Comparison of ENCODE assay signal across 8 cellular contexts in genomic region chr19:18291019-18291524, GRCh38. TPM values are rescaled to one million over a fixed set of nuclear protein-coding genes. Genes with fewer than 3 reads are reported as not detected.
A peak's percentile ranks its signal among the peaks of the same experiment; 100 is the strongest.
DNase-seq lines count a peak whose midpoint lies in the region; FAIRE-seq and TF ChIP-seq lines count a peak whose summit lies in the region.

No MANE protein-coding gene starts in this region.

- peak overlapping the region; percentile 97 for H3K18ac ChIP-seq in H1 (ENCODE audit: extremely low read depth, low read length)

- H3K27me3 ChIP-seq in H1 (replicated peaks in 1 of 4; ENCODE audit: control insufficient read depth in 3 of 4, extremely low read depth in 1 of 4, insufficient read depth in 3 of 4, low read length in 3 of 4) (peaks cover 0 to 6% (median 0%) of the 10 kb centered on the region in 4 experiments; a peak in 3 of 7 replicates), parathyroid adenoma (ENCODE audit: control insufficient read depth, insufficient read depth, low read length) (no peaks in the 10 kb centered on the region)

- H3K14ac ChIP-seq in H1 (ENCODE audit: insufficient read length): no peak overlapping the region

- H3K9ac ChIP-seq in H1 (replicated peaks in 1 of 4; ENCODE audit: extremely low read depth in 1 of 4, low read depth in 3 of 4, low read length in 3 of 4) (no peak overlapping the region; a peak in 2 of 7 replicates), parathyroid adenoma (no peak overlapping the region)

- H3K4me2 ChIP-seq in H1 (ENCODE audit: insufficient read depth in 1 of 2, low read depth in 2 of 2, low read length in 2 of 2): peak overlapping the region; percentile 75 to 84
- no peak overlapping the region for H3K4me2 ChIP-seq in parathyroid adenoma (ENCODE audit: low read length)

- H3K4ac ChIP-seq in H1 (replicated peaks; ENCODE audit: insufficient read length, low read depth, low read length): peak overlapping the region; percentile 94

- peak overlapping the region; percentile 95; the same call in 1 of the 2 replicates for H2BK15ac ChIP-seq in H1 (ENCODE audit: low read length)

- H4K8ac ChIP-seq in H1 (ENCODE audit: extremely low read depth, insufficient read depth, low read length): peak overlapping the region; percentile 22; the same call in 1 of the 2 replicates

- in situ Hi-C loops in KBM-7 (cut with MboI; ENCODE audit: low pct_unique_long_range_greater_than_20kb, low sequenced_read_pairs): no loop called here

- H3K4me1 ChIP-seq in H1 (replicated peaks in 1 of 4; ENCODE audit: control insufficient read depth in 3 of 4, insufficient read depth in 4 of 4, low read length in 3 of 4) (peaks cover 4 to 37% (median 28%) of the 10 kb centered on the region in 4 experiments), parathyroid adenoma (peaks cover 30% of the 10 kb centered on the region)

- peak overlapping the region; percentile 81; the same call in 1 of the 2 replicates for H3K27ac ChIP-seq in H1 (ENCODE audit: low read depth, low read length)
- H3K27ac ChIP-seq in parathyroid adenoma: peak overlapping the region; percentile 88

- H2AFZ ChIP-seq in H1 (ENCODE audit: low read length): no peak overlapping the region
- peak overlapping the region; percentile 98 for H2AFZ ChIP-seq in parathyroid adenoma

- TF ChIP-seq CTCF in H1 (IDR thresholded peaks at IDR 0.05; ENCODE audit: control extremely low read depth in 1 of 3, insufficient read depth in 1 of 3, low read depth in 1 of 3, low read length in 3 of 3) (no peak), parathyroid adenoma (IDR thresholded peaks at IDR 0.05) (no peak)

- H3K9me3 ChIP-seq in H1 (ENCODE audit: insufficient read depth in 2 of 2, low read depth in 1 of 2, low read length in 1 of 2) (no peaks in the 10 kb centered on the region), parathyroid adenoma (ENCODE audit: control insufficient read depth, low read length) (no peaks in the 10 kb centered on the region)

- H3K23ac ChIP-seq in H1 (ENCODE audit: insufficient read length): no peak overlapping the region

- no peak overlapping the region for H2BK20ac ChIP-seq in H1 (ENCODE audit: low read length)

- H2BK12ac ChIP-seq in H1 (ENCODE audit: low read depth, low read length): peak overlapping the region; percentile 75

- peaks cover 31% of the 10 kb centered on the region for H3K23me2 ChIP-seq in H1 (ENCODE audit: low read depth, low read length)

- H4K20me1 ChIP-seq in H1 (replicated peaks in 1 of 2; ENCODE audit: control insufficient read depth in 1 of 2, insufficient read depth in 2 of 2, low read length in 2 of 2): peaks cover 0 to 8% of the 10 kb centered on the region in 2 experiments

- WGBS in H1 (ENCODE audit: extremely low coverage in 1 of 2, insufficient coverage in 1 of 2, insufficient read length in 1 of 2, insufficient replicate concordance in 2 of 2, low coverage in 1 of 2, low lambda C conversion rate in 2 of 2, missing lambda C conversion rate in 1 of 2), 2 experiments: 39% methylated on average over 21 of the region's 21 CpGs; no CpG with 5 or more reads in 1 of the 2 experiments

- DNase-seq in GM12891 (ENCODE audit: insufficient read length, low spot score): no peak
- peak; percentile 37 for DNase-seq in KBM-7
- DNase-seq in H1 (ENCODE audit: low read depth in 1 of 2, low spot score in 2 of 2): no peak
- DNase-seq in GOT3 (lab: John Stamatoyannopoulos, UW): no peak
- DNase-seq in NCI-H1417 (lab: John Stamatoyannopoulos, UW): no peak
- DNase-seq in cerebellum (ENCODE audit: low spot score): no peak
- no peak for DNase-seq in NCI-H510A treated with DMSO at 0.1 percent for 48 hours (lab: John Stamatoyannopoulos, UW)

- POLR2A ChIA-PET in H1 (lab: Charles Lee; ENCODE audit: partially characterized antibody): interaction anchor here (1.0 to 6.2 kb wide), 9 partner anchors 10 to 135 kb away, joined by 3 to 237 read pairs (median 4); partner anchors contain the start of genes JUND and SSBP4

- TF ChIP-seq EP300 in H1 (IDR thresholded peaks at IDR 0.05; ENCODE audit: borderline replicate concordance in 1 of 2, low read depth in 2 of 2, low read length in 2 of 2): no peak

- peak; percentile 28 for FAIRE-seq in GM12891 (lab: Jason Lieb, UNC)
- no peak for FAIRE-seq in H1 (lab: Jason Lieb, UNC)

- H3K79me2 ChIP-seq in H1 (ENCODE audit: control insufficient read depth in 1 of 2, insufficient read depth in 2 of 2, low read length in 2 of 2) (no peaks in the 10 kb centered on the region), parathyroid adenoma (no peaks in the 10 kb centered on the region)

- peak overlapping the region; percentile 94; the same call in 1 of the 2 replicates for H2BK5ac ChIP-seq in H1 (ENCODE audit: low read depth, low read length)

- H3K79me1 ChIP-seq in H1 (ENCODE audit: low read depth, low read length): no peaks in the 10 kb centered on the region

- H3K36me3 ChIP-seq in H1 (ENCODE audit: control insufficient read depth in 2 of 4, insufficient read depth in 4 of 4, low read length in 3 of 4): no peaks in the 10 kb centered on the region; a peak in 1 of 8 replicates
- H3K36me3 ChIP-seq in parathyroid adenoma (ENCODE audit: control insufficient read depth, insufficient read depth, low read length): no peaks in the 10 kb centered on the region

- CTCF ChIA-PET in H1 (lab: Charles Lee; ENCODE audit: partially characterized antibody): interaction anchor here (0.8 to 1.6 kb wide), 2 partner anchors 12 to 35 kb away, joined by 4 read pairs; no protein-coding TSS in a partner anchor

- no peak for TF ChIP-seq POLR2A in GM12891 (IDR thresholded peaks at IDR 0.05; ENCODE audit: low read depth, low read length)
- TF ChIP-seq POLR2A in H1 (IDR thresholded peaks at IDR 0.05; ENCODE audit: control extremely low read depth in 1 of 2, low read depth in 2 of 2, low read length in 2 of 2): no peak

- H2AK5ac ChIP-seq in H1 (ENCODE audit: low read depth, low read length): 0 out of 2 replicates have a peak overlapping the region, but pooled peaks have one; percentile 25

- TF ChIP-seq RAD21 in H1 (IDR thresholded peaks at IDR 0.05 in 1 of 2, conservative IDR thresholded peaks at IDR 0.05 in 1 of 2; ENCODE audit: low read depth in 2 of 2, low read length in 2 of 2): no peak

- peak overlapping the region; percentile 87 for H2BK120ac ChIP-seq in H1 (replicated peaks; ENCODE audit: low read depth, low read length)

- peak overlapping the region; percentile 15 for H4K91ac ChIP-seq in H1 (replicated peaks; ENCODE audit: insufficient read length, low read length)

- H3K4me3 ChIP-seq in H1 (ENCODE audit: extremely low read depth in 1 of 4, insufficient read depth in 2 of 4, low read depth in 3 of 4, low read length in 4 of 4): peak overlapping the region; percentile 55 to 75 (median 66)
- no peak overlapping the region for H3K4me3 ChIP-seq in parathyroid adenoma (ENCODE audit: low read depth, low read length)

- H3K56ac ChIP-seq in H1 (replicated peaks; ENCODE audit: insufficient read length, low read depth, low read length): peak overlapping the region; percentile 84

- peak overlapping the region; percentile 66 for H4K5ac ChIP-seq in H1 (ENCODE audit: insufficient read length, low read depth, low read length)

RNA-seq across cellular contexts. Expression of gene JUND, which starts 9.7 kb away (rescaled TPM):
- polyA plus RNA-seq in GM12891 (2012; ENCODE audit: low read depth, missing spikeins): 50.9 TPM
- 77.5 and 95.8 TPM in 2 replicates for total RNA-seq in H1 (2021; fragmentation: NEBNext Ultra II Directional; extraction: Animal tissue kit (Norgen Biotek cat#: 25700))
- polyA plus RNA-seq in H1 (2011; rRNA removed): 54.0 and 64.4 TPM in 2 replicates
- 88.8 TPM for polyA plus RNA-seq in H1 (2011; cell fraction: cytosol; rRNA removed)
- 97.7 TPM for polyA plus RNA-seq in H1 (2011; cell fraction: nucleus; rRNA removed)
- polyA plus RNA-seq in H1 (2012, experiment 1 of 2): 15.6 to 62.2 TPM (median 61.4 TPM) in 4 replicates
- polyA plus RNA-seq in H1 (2012, experiment 2 of 2): 20.8 TPM
- polyA plus RNA-seq in H1 (2013, experiment 1 of 2): 45.5 TPM
- 50.7 TPM for polyA plus RNA-seq in H1 (2013, experiment 2 of 2)
- polyA minus RNA-seq in H1 (2011; rRNA and poly(A)+ RNA removed): 21.2 and 23.0 TPM in 2 replicates
- 115 TPM for polyA minus RNA-seq in H1 (2011; cell fraction: cytosol; rRNA and poly(A)+ RNA removed)
- 188 TPM for polyA minus RNA-seq in H1 (2011; cell fraction: nucleus; rRNA and poly(A)+ RNA removed)
- total RNA-seq in cerebellum: 60.1 TPM

RNA-seq across cellular contexts. Expression of gene IQCN, which starts 16.8 kb away (rescaled TPM):
- 0.85 TPM for polyA plus RNA-seq in GM12891 (2012; ENCODE audit: low read depth, missing spikeins)
- total RNA-seq in H1 (2021; fragmentation: NEBNext Ultra II Directional; extraction: Animal tissue kit (Norgen Biotek cat#: 25700)): 0.31 and 1.0 TPM in 2 replicates
- polyA plus RNA-seq in H1 (2011; rRNA removed): 0.36 and 0.82 TPM in 2 replicates
- polyA plus RNA-seq in H1 (2011; cell fraction: cytosol; rRNA removed): 0.45 TPM
- 4.0 TPM for polyA plus RNA-seq in H1 (2011; cell fraction: nucleus; rRNA removed)
- 0.22 to 0.46 TPM (median 0.31 TPM) in 4 replicates for polyA plus RNA-seq in H1 (2012, experiment 1 of 2)
- polyA plus RNA-seq in H1 (2012, experiment 2 of 2): 0.18 TPM
- polyA plus RNA-seq in H1 (2013, experiment 1 of 2): 0.12 TPM
- polyA plus RNA-seq in H1 (2013, experiment 2 of 2): 0.15 TPM
- polyA minus RNA-seq in H1 (2011; rRNA and poly(A)+ RNA removed): 0.98 and 1.9 TPM in 2 replicates
- polyA minus RNA-seq in H1 (2011; cell fraction: cytosol; rRNA and poly(A)+ RNA removed): 0.51 TPM
- polyA minus RNA-seq in H1 (2011; cell fraction: nucleus; rRNA and poly(A)+ RNA removed): 3.5 TPM
- 2.9 TPM for total RNA-seq in cerebellum

RNA-seq across cellular contexts. Expression of gene LSM4, which starts 31.8 kb away (rescaled TPM):
- 202 TPM for polyA plus RNA-seq in GM12891 (2012; ENCODE audit: low read depth, missing spikeins)
- total RNA-seq in H1 (2021; fragmentation: NEBNext Ultra II Directional; extraction: Animal tissue kit (Norgen Biotek cat#: 25700)): 319 and 344 TPM in 2 replicates
- 302 and 380 TPM in 2 replicates for polyA plus RNA-seq in H1 (2011; rRNA removed)
- polyA plus RNA-seq in H1 (2011; cell fraction: cytosol; rRNA removed): 472 TPM
- 307 TPM for polyA plus RNA-seq in H1 (2011; cell fraction: nucleus; rRNA removed)
- 245 to 329 TPM (median 314 TPM) in 4 replicates for polyA plus RNA-seq in H1 (2012, experiment 1 of 2)
- 316 TPM for polyA plus RNA-seq in H1 (2012, experiment 2 of 2)
- 312 TPM for polyA plus RNA-seq in H1 (2013, experiment 1 of 2)
- 316 TPM for polyA plus RNA-seq in H1 (2013, experiment 2 of 2)
- polyA minus RNA-seq in H1 (2011; rRNA and poly(A)+ RNA removed): 47.1 and 48.2 TPM in 2 replicates
- 90.1 TPM for polyA minus RNA-seq in H1 (2011; cell fraction: cytosol; rRNA and poly(A)+ RNA removed)
- 101 TPM for polyA minus RNA-seq in H1 (2011; cell fraction: nucleus; rRNA and poly(A)+ RNA removed)
- total RNA-seq in cerebellum: 55.1 TPM

RNA-seq across cellular contexts. Expression of gene PGPEP1, which starts 49.3 kb away (rescaled TPM):
- polyA plus RNA-seq in GM12891 (2012; ENCODE audit: low read depth, missing spikeins): 22.1 TPM
- 33.2 and 33.4 TPM in 2 replicates for total RNA-seq in H1 (2021; fragmentation: NEBNext Ultra II Directional; extraction: Animal tissue kit (Norgen Biotek cat#: 25700))
- polyA plus RNA-seq in H1 (2011; rRNA removed): 16.6 and 17.0 TPM in 2 replicates
- polyA plus RNA-seq in H1 (2011; cell fraction: cytosol; rRNA removed): 19.4 TPM
- polyA plus RNA-seq in H1 (2011; cell fraction: nucleus; rRNA removed): 29.1 TPM
- polyA plus RNA-seq in H1 (2012, experiment 1 of 2): 21.0 to 25.1 TPM (median 23.6 TPM) in 4 replicates
- 19.1 TPM for polyA plus RNA-seq in H1 (2012, experiment 2 of 2)
- 41.9 TPM for polyA plus RNA-seq in H1 (2013, experiment 1 of 2)
- polyA plus RNA-seq in H1 (2013, experiment 2 of 2): 41.8 TPM
- polyA minus RNA-seq in H1 (2011; rRNA and poly(A)+ RNA removed): 58.5 and 73.6 TPM in 2 replicates
- polyA minus RNA-seq in H1 (2011; cell fraction: cytosol; rRNA and poly(A)+ RNA removed): 23.0 TPM
- 27.0 TPM for polyA minus RNA-seq in H1 (2011; cell fraction: nucleus; rRNA and poly(A)+ RNA removed)
- total RNA-seq in cerebellum: 13.4 TPM
